ENCODE assay signal across 34 cellular contexts in genomic region chr12:123305160-123305559, GRCh38.
"Had no signal": no experiment of that assay in that cellular context is flagged by ENCODE, and none has a peak within 500 bp of the region (broad histone marks: within the 10 kb centered on the region; RNA-seq: fewer than 3 reads in every experiment).

No MANE protein-coding gene starts in this region.

- H2AFZ ChIP-seq: neural progenitor cell had no signal

- H3K4me1 Mint-ChIP-seq: activated naive CD8-positive, alpha-beta T cell treated with anti-CD3 and anti-CD28 coated beads, Interleukin-2, amount 10 ng/mL, durations not matched to agents 7 days and 5 days; natural killer cell; neural progenitor cell had no signal

- H3K4me3 ChIP-seq: left ventricle myocardium inferior, lung, neural progenitor cell, thoracic aorta, vagina had no signal

- H3K4me1 ChIP-seq: neural progenitor cell, vagina had no signal

- H3K4me2 ChIP-seq: neural progenitor cell had no signal

- H3K27me3 Mint-ChIP-seq: activated naive CD8-positive, alpha-beta T cell treated with anti-CD3 and anti-CD28 coated beads, Interleukin-2, amount 10 ng/mL, durations not matched to agents 7 days and 5 days; type B pancreatic cell had no signal

- H3K27me3 ChIP-seq: brain microvascular endothelial cell, neural progenitor cell, vagina had no signal

- H3K9ac ChIP-seq: neural progenitor cell had no signal

- H3K27ac ChIP-seq: brain microvascular endothelial cell, left ventricle myocardium inferior, neural progenitor cell, thoracic aorta, vagina, WERI-Rb-1 had no signal

- H3K4me3 Mint-ChIP-seq: activated naive CD8-positive, alpha-beta T cell treated with anti-CD3 and anti-CD28 coated beads, Interleukin-2, amount 10 ng/mL, durations not matched to agents 7 days and 5 days; activated T-cell treated with anti-CD3 and anti-CD28 coated beads, Interleukin-2, amount 50 U/mL, for 4 hours; natural killer cell; neural progenitor cell; T-helper 1 cell treated with Interleukin-12 subunit alpha and Interleukin-12 subunit beta and Interleukin-4 antibody, amounts not matched to agents 30 μg/mL and 1 μg/mL, for 36 hours; type B pancreatic cell had no signal

- FAIRE-seq: astrocyte, endothelial cell of umbilical vein had no signal

- DNase-seq: activated CD4-positive, alpha-beta T cell treated with anti-CD3 and anti-CD28 coated beads for 48 hours; activated CD4-positive, alpha-beta T cell treated with anti-CD3 and anti-CD28 coated beads, Interleukin-2, amount 50 U/mL, for 48 hours; activated CD8-positive, alpha-beta memory T cell treated with anti-CD3 and anti-CD28 coated beads, Interleukin-2, amount 50 U/mL, for 48 hours; activated naive CD4-positive, alpha-beta T cell; activated naive CD8-positive, alpha-beta T cell treated with anti-CD3 and anti-CD28 coated beads, Interleukin-2, amount 10 ng/mL, durations not matched to agents 7 days and 5 days; activated T-cell treated with anti-CD3 and anti-CD28 coated beads, Interleukin-2, amount 50 U/mL, for 4 hours; amniotic stem cell; brain microvascular endothelial cell; caudate nucleus; cortex of kidney; foreskin fibroblast; head of caudate nucleus; hypothalamus; left ventricle myocardium inferior; mesendoderm; natural killer cell; occipital lobe; right cardiac atrium; stimulated activated CD4-positive, alpha-beta T cell treated with anti-CD3 and anti-CD28 coated beads, Interleukin-15, amount 100 ng/mL, for 24 hours; stimulated activated CD4-positive, alpha-beta T cell treated with anti-CD3 and anti-CD28 coated beads, Interleukin-2, amount 100 ng/mL, for 24 hours; stimulated activated naive CD4-positive, alpha-beta T cell treated with Interleukin-2 at 50 U/mL for 16 hours; SW 1271; T1000; WERI-Rb-1 had no signal

- H3K9me3 Mint-ChIP-seq: activated naive CD8-positive, alpha-beta T cell treated with anti-CD3 and anti-CD28 coated beads, Interleukin-2, amount 10 ng/mL, durations not matched to agents 7 days and 5 days; activated T-cell treated with anti-CD3 and anti-CD28 coated beads, Interleukin-2, amount 50 U/mL, for 4 hours; activated T-helper 2 cell treated with anti-CD3 and anti-CD28 coated beads, Interferon-gamma antibody, Interleukin-2, Interleukin-4, amounts not matched to agents 10 μg/mL and 5 μg/mL and 100 μg/mL, durations not matched to agents 14 hours and 24 hours and 36 hours; natural killer cell; neural progenitor cell; T-helper 1 cell treated with Interleukin-12 subunit alpha and Interleukin-12 subunit beta and Interleukin-4 antibody, amounts not matched to agents 30 μg/mL and 1 μg/mL, for 36 hours; type B pancreatic cell had no signal

- H3K27ac Mint-ChIP-seq: activated naive CD8-positive, alpha-beta T cell treated with anti-CD3 and anti-CD28 coated beads, Interleukin-2, amount 10 ng/mL, durations not matched to agents 7 days and 5 days; activated T-helper 2 cell treated with anti-CD3 and anti-CD28 coated beads, Interferon-gamma antibody, Interleukin-2, Interleukin-4, amounts not matched to agents 10 μg/mL and 5 μg/mL and 100 μg/mL, durations not matched to agents 14 hours and 24 hours and 36 hours; natural killer cell; neural progenitor cell; T-helper 1 cell treated with Interleukin-12 subunit alpha and Interleukin-12 subunit beta and Interleukin-4 antibody, amounts not matched to agents 30 μg/mL and 1 μg/mL, for 36 hours; type B pancreatic cell had no signal

- ATAC-seq: activated CD4-positive, CD25-positive, alpha-beta regulatory T cell treated with anti-CD3 and anti-CD28 coated beads, Interleukin-2, amount 50 U/mL, for 24 hours; activated T-cell treated with anti-CD3 and anti-CD28 coated beads, Interleukin-2, amount 50 U/mL, for 4 hours; natural killer cell; right cardiac atrium had no signal

- H3K9me3 ChIP-seq: left ventricle myocardium inferior, thoracic aorta, vagina had no signal
